8 cellular contexts compared by ENCODE assay signal in the genomic region with DNA sequence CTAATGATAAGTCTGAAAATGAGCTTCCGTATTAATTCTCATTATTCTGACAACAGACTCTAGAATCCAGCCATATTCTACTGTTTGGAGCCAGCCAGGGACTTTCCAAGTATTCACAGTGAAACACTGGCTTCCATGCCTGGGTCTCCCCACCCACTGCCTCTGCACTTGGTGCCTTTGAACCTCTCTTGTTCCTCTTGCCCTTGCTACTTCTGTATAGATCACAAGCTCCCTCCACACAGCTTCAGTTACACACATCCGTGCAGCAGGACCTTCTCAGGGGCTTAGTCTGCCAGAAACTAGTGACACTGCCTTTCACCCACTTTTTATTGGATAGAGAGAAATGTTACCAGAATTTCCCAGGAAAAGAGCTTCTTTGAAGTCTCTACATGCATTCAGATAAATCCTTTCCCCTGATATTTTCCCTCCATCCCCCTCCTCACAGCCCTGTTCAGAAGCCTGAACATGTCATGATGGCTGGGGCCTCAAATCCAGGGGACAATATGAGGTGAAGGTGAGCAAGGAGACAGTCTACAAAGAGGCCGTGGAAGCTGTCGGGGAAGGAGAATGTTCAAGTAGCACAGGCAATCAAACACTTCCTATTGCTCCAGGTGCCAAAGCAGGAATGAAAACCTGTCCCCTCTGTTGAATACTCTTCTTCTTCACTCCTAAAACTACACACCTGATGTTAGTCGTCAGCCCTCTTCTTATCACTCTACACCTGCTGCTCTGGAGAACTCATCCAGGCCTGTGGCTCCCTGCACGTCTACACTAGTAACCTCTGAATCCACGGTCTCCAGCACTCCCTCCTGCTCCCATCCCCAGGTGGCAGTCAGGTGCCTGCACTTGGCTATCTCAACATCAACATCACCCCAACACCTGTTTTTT. TPM values are rescaled to one million over a fixed set of nuclear protein-coding genes. Genes with fewer than 3 reads are reported as not detected.
A peak's percentile ranks its signal among the peaks of the same experiment; 100 is the strongest.
DNase-seq lines count a peak whose midpoint lies in the region; ATAC-seq and TF ChIP-seq lines count a peak whose summit lies in the region.

No MANE protein-coding gene starts in this region.

- no peak overlapping the region for H3K9ac ChIP-seq in HCT116 (ENCODE audit: low read length)

- RAD21 ChIA-PET in HCT116 (lab: Charles Lee; ENCODE audit: low non-redundant PET in 1 of 2, low total read pairs in 2 of 2, uncharacterized antibody in 2 of 2, unreplicated experiment in 2 of 2): no interaction called here

- H3K4me1 ChIP-seq in HCT116 (ENCODE audit: control insufficient read depth in 1 of 2, insufficient read depth in 2 of 2, low read length in 2 of 2) (no peaks in the 10 kb centered on the region), RWPE2 (ENCODE audit: insufficient read depth, poor library complexity, severe bottlenecking) (no peaks in the 10 kb centered on the region)

- H3K27me3 Mint-ChIP-seq in stimulated activated naive CD8-positive, alpha-beta T cell treated with anti-CD3 and anti-CD28 coated beads, Interleukin-15, amount 100 ng/mL, for 72 hours: peaks cover 30% of the 10 kb centered on the region

- H3K4me2 ChIP-seq in HCT116 (ENCODE audit: low read length): no peak overlapping the region

- peaks cover under 1 to 4% of the 10 kb centered on the region in 2 donors for H3K9me3 Mint-ChIP-seq in stimulated activated naive CD8-positive, alpha-beta T cell treated with anti-CD3 and anti-CD28 coated beads, Interleukin-15, amount 100 ng/mL, for 72 hours

- peak overlapping the region; percentile 8 to 81 for H3K27ac Mint-ChIP-seq in stimulated activated naive CD8-positive, alpha-beta T cell treated with anti-CD3 and anti-CD28 coated beads, Interleukin-15, amount 100 ng/mL, for 72 hours

- H3K4me3 Mint-ChIP-seq in stimulated activated naive CD8-positive, alpha-beta T cell treated with anti-CD3 and anti-CD28 coated beads, Interleukin-15, amount 100 ng/mL, for 72 hours: peak overlapping the region; percentile 9 to 16

- BruUV-seq in HCT116 (replicated peaks; lab: Mats Ljungman, UMichigan): no TSS peak

- H2AFZ ChIP-seq in HCT116 (ENCODE audit: low read depth, low read length, poor library complexity, severe bottlenecking): no peak overlapping the region

- H3K4me3 ChIP-seq in HCT116 (replicated peaks in 1 of 2; ENCODE audit: low read depth in 1 of 2, low read length in 2 of 2): no peak overlapping the region
- no peak overlapping the region for H3K4me3 ChIP-seq in RWPE2 (ENCODE audit: severe bottlenecking)

- no peak for DNase-seq in HCT116 (ENCODE audit: low read depth, low spot score)
- no peak for DNase-seq in RWPE2 (ENCODE audit: low spot score)
- DNase-seq in globus pallidus (ENCODE audit: low spot score): peak; percentile 65
- no peak for DNase-seq in stimulated activated naive CD8-positive, alpha-beta T cell treated with anti-CD3 and anti-CD28 coated beads, Interleukin-15, amount 100 ng/mL, for 72 hours
- no peak for DNase-seq in NCI-H524 treated with DMSO at 0.1 percent for 48 hours (lab: John Stamatoyannopoulos, UW)
- no peak for DNase-seq in DMS153 (lab: John Stamatoyannopoulos, UW)
- no peak for DNase-seq in NCI-H2171 (lab: John Stamatoyannopoulos, UW)

- no peak for TF ChIP-seq POLR2A in HCT116 (IDR thresholded peaks at IDR 0.05; ENCODE audit: borderline replicate concordance, extremely low read depth, insufficient read depth, insufficient read length)

- H3K27me3 ChIP-seq in HCT116 (ENCODE audit: insufficient read depth, low read length) (peaks cover 22% of the 10 kb centered on the region), RWPE2 (ENCODE audit: insufficient read depth, poor library complexity, severe bottlenecking) (peaks cover 43% of the 10 kb centered on the region)

- H4K20me1 ChIP-seq in HCT116 (ENCODE audit: insufficient read depth): no peaks in the 10 kb centered on the region

- H3K9me2 ChIP-seq in HCT116 (ENCODE audit: insufficient read depth): no peaks in the 10 kb centered on the region

- H3K36me3 ChIP-seq in HCT116 (ENCODE audit: control insufficient read depth in 1 of 2, insufficient read depth in 2 of 2, low read length in 2 of 2): no peaks in the 10 kb centered on the region
- H3K36me3 ChIP-seq in RWPE2 (ENCODE audit: low read depth): no peaks in the 10 kb centered on the region

- no peaks in the 10 kb centered on the region for H3K79me2 ChIP-seq in HCT116 (ENCODE audit: insufficient read depth, low read length)

- H3K9me3 ChIP-seq in HCT116 (ENCODE audit: control insufficient read depth in 1 of 2, insufficient read depth in 1 of 2, low read depth in 1 of 2, low read length in 2 of 2) (no peaks in the 10 kb centered on the region), RWPE2 (ENCODE audit: severe bottlenecking) (no peaks in the 10 kb centered on the region)

- H3K27ac ChIP-seq in HCT116 (ENCODE audit: low read depth, low read length) (no peak overlapping the region), RWPE2 (ENCODE audit: poor library complexity, severe bottlenecking) (no peak overlapping the region)

- POLR2A ChIA-PET in HCT116 (lab: Charles Lee): interaction anchor here (0.8 kb wide), 1 partner anchor 18 kb away, joined by 3 read pairs; no protein-coding TSS in a partner anchor

- ATAC-seq in GM18858 (IDR thresholded peaks at IDR 0.05; ENCODE audit: unreplicated experiment): peak; percentile 60
- peak; percentile 32; the same call in 1 of the 2 replicates for ATAC-seq in HCT116
- 0 out of 3 replicates have a peak, but pooled peaks have one; percentile 23 for ATAC-seq in RWPE2 (ENCODE audit: low read depth)
- ATAC-seq in stimulated activated naive CD8-positive, alpha-beta T cell treated with anti-CD3 and anti-CD28 coated beads, Interleukin-15, amount 100 ng/mL, for 72 hours: peak; percentile 85

- TF ChIP-seq CTCF in HCT116 (IDR thresholded peaks at IDR 0.05 in 2 of 3, conservative IDR thresholded peaks at IDR 0.05 in 1 of 3; ENCODE audit: borderline replicate concordance in 1 of 3, insufficient read depth in 1 of 3, low read depth in 2 of 3, low read length in 2 of 3) (no peak), RWPE2 (IDR thresholded peaks at IDR 0.05; ENCODE audit: poor library complexity, severe bottlenecking) (no peak)

- H3K4me1 Mint-ChIP-seq in stimulated activated naive CD8-positive, alpha-beta T cell treated with anti-CD3 and anti-CD28 coated beads, Interleukin-15, amount 100 ng/mL, for 72 hours: peaks cover 26% of the 10 kb centered on the region

- CTCF ChIA-PET in HCT116 (lab: Charles Lee): interaction anchor here (0.8 to 1.6 kb wide), 3 partner anchors 13 to 45 kb away, joined by 3 to 4 read pairs (median 4); no protein-coding TSS in a partner anchor

- TF ChIP-seq RAD21 in HCT116 (IDR thresholded peaks at IDR 0.05; ENCODE audit: low read depth): no peak

- intact Hi-C loops in HCT116 (cut with micrococcal nuclease): no loop called here

TF ChIP-seq in HCT116, 20 proteins besides CTCF, POLR2A, EP300 and RAD21:
- TF ChIP-seq, protein P1, sequence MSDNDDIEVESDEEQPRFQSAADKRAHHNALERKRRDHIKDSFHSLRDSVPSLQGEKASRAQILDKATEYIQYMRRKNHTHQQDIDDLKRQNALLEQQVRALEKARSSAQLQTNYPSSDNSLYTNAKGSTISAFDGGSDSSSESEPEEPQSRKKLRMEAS (IDR thresholded peaks at IDR 0.05): no peak
- TF ChIP-seq, protein P2, sequence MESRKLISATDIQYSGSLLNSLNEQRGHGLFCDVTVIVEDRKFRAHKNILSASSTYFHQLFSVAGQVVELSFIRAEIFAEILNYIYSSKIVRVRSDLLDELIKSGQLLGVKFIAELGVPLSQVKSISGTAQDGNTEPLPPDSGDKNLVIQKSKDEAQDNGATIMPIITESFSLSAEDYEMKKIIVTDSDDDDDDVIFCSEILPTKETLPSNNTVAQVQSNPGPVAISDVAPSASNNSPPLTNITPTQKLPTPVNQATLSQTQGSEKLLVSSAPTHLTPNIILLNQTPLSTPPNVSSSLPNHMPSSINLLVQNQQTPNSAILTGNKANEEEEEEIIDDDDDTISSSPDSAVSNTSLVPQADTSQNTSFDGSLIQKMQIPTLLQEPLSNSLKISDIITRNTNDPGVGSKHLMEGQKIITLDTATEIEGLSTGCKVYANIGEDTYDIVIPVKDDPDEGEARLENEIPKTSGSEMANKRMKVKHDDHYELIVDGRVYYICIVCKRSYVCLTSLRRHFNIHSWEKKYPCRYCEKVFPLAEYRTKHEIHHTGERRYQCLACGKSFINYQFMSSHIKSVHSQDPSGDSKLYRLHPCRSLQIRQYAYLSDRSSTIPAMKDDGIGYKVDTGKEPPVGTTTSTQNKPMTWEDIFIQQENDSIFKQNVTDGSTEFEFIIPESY (IDR thresholded peaks at IDR 0.05; ENCODE audit: extremely low read depth, insufficient replicate concordance, low read length): no peak

RNA-seq across cellular contexts. Expression of a gene that starts 20.1 kb away (rescaled TPM):
- total RNA-seq in HCT116 (2021; ENCODE audit: unreplicated experiment): 0.39 TPM
- polyA plus RNA-seq in HCT116 (2012): 0.30 and 0.32 TPM in 2 replicates

RNA-seq across cellular contexts. Expression of a gene that starts 43.9 kb away (rescaled TPM):
- total RNA-seq in HCT116 (2021; ENCODE audit: unreplicated experiment): 0.89 TPM
- 1.1 and 1.6 TPM in 2 replicates for polyA plus RNA-seq in HCT116 (2012)

RNA-seq across cellular contexts. Expression of a gene that starts 46.2 kb away (rescaled TPM):
- 1.5 TPM for total RNA-seq in HCT116 (2021; ENCODE audit: unreplicated experiment)
- polyA plus RNA-seq in HCT116 (2012): 0.80 and 1.0 TPM in 2 replicates

Comparison
In these comparisons a context has a peak if more than half of its experiments do, and no peak if none do; other contexts are left out.
1. ATAC-seq: peak in every context shown above with its lines; median percentile 85 in stimulated activated naive CD8-positive, alpha-beta T cell treated with anti-CD3 and anti-CD28 coated beads, Interleukin-15, amount 100 ng/mL, for 72 hours; 60 in GM18858; 32 in HCT116; 23 in RWPE2.